In genomic region chr12:47216150-47216677, GRCh38 we compare ENCODE assay signal across 8 cellular contexts.
DNase-seq lines count a peak whose midpoint lies in the region; ATAC-seq lines count a peak whose summit lies in the region.

No MANE protein-coding gene starts in this region.

- H3K36me3 Mint-ChIP-seq in activated naive CD8-positive, alpha-beta T cell treated with anti-CD3 and anti-CD28 coated beads, Interleukin-2, amount 10 ng/mL, durations not matched to agents 7 days and 5 days, result peaks cover 67% of the 10 kb centered on the region

- H3K4me3 Mint-ChIP-seq in activated naive CD8-positive, alpha-beta T cell treated with anti-CD3 and anti-CD28 coated beads, Interleukin-2, amount 10 ng/mL, durations not matched to agents 7 days and 5 days, result peak overlapping the region; percentile 87

- peaks cover 1% of the 10 kb centered on the region for H3K27me3 Mint-ChIP-seq in activated naive CD8-positive, alpha-beta T cell treated with anti-CD3 and anti-CD28 coated beads, Interleukin-2, amount 10 ng/mL, durations not matched to agents 7 days and 5 days

- DNase-seq in SIG-M5 (lab: John Stamatoyannopoulos, UW) (peak; percentile 49), SW 1271 (lab: John Stamatoyannopoulos, UW) (no peak), NCI-H446 treated with DMSO at 0.1 percent for 48 hours (lab: John Stamatoyannopoulos, UW) (no peak), D341Med (ENCODE audit: low spot score) (no peak)
- DNase-seq in activated naive CD8-positive, alpha-beta T cell treated with anti-CD3 and anti-CD28 coated beads, Interleukin-2, amount 10 ng/mL, durations not matched to agents 7 days and 5 days, result peak; percentile 74
- peak; percentile 33 to 49 for DNase-seq in stimulated activated CD4-positive, alpha-beta T cell treated with anti-CD3 and anti-CD28 coated beads, Interleukin-15, amount 100 ng/mL, for 1 hour (ENCODE audit: low read depth in 1 of 2, low spot score in 1 of 2)

- peaks cover 35% of the 10 kb centered on the region for H3K4me1 Mint-ChIP-seq in activated naive CD8-positive, alpha-beta T cell treated with anti-CD3 and anti-CD28 coated beads, Interleukin-2, amount 10 ng/mL, durations not matched to agents 7 days and 5 days

- POLR2A ChIA-PET in activated naive CD8-positive, alpha-beta T cell treated with anti-CD3 and anti-CD28 coated beads, Interleukin-2, amount 10 ng/mL, durations not matched to agents 7 days and 5 days (lab: Charles Lee), result interaction anchor here (0.6 to 14.2 kb wide), 26 partner anchors 7 to 1487 kb away, joined by 3 to 258 read pairs (median 4); partner anchors contain the start of genes AMIGO2, ARID2, PCED1B and SLC38A1

- ATAC-seq in GM18858 (IDR thresholded peaks at IDR 0.05; ENCODE audit: unreplicated experiment) (peak; percentile 66), HG02885 (IDR thresholded peaks at IDR 0.05; ENCODE audit: poor library complexity, unreplicated experiment) (peak; percentile 63)
- ATAC-seq in activated naive CD8-positive, alpha-beta T cell treated with anti-CD3 and anti-CD28 coated beads, Interleukin-2, amount 10 ng/mL, durations not matched to agents 7 days and 5 days (ENCODE audit: low read depth), result peak; percentile 55

- peak overlapping the region; percentile 92 for H3K27ac Mint-ChIP-seq in activated naive CD8-positive, alpha-beta T cell treated with anti-CD3 and anti-CD28 coated beads, Interleukin-2, amount 10 ng/mL, durations not matched to agents 7 days and 5 days

- no peaks in the 10 kb centered on the region for H3K9me3 Mint-ChIP-seq in activated naive CD8-positive, alpha-beta T cell treated with anti-CD3 and anti-CD28 coated beads, Interleukin-2, amount 10 ng/mL, durations not matched to agents 7 days and 5 days

Comparison
In these comparisons a context has a peak if more than half of its experiments do, and no peak if none do; other contexts are left out.
1. DNase-seq: peak in SIG-M5 (single experiment), activated naive CD8-positive, alpha-beta T cell treated with anti-CD3 and anti-CD28 coated beads, Interleukin-2, amount 10 ng/mL, durations not matched to agents 7 days and 5 days (single experiment) and stimulated activated CD4-positive, alpha-beta T cell treated with anti-CD3 and anti-CD28 coated beads, Interleukin-15, amount 100 ng/mL, for 1 hour (2 of 2); none in SW 1271 (0 of 2), NCI-H446 treated with DMSO at 0.1 percent for 48 hours (single experiment) and D341Med (single experiment).
2. Peak in every context shown above with its lines, with median percentiles within 50 percentile points of each other: ATAC-seq.